14 cellular contexts compared by ENCODE assay signal in genomic region chr10:114073787-114074186, GRCh38. TPM values are rescaled to one million over a fixed set of nuclear protein-coding genes. Genes with fewer than 3 reads are reported as not detected.
DNase-seq lines count a peak whose midpoint lies in the region; ATAC-seq lines count a peak whose summit lies in the region.
"Had no signal": no experiment of that assay in that cellular context is flagged by ENCODE, and none has a peak within 500 bp of the region (broad histone marks: within the 10 kb centered on the region; RNA-seq: fewer than 3 reads in every experiment).

No MANE protein-coding gene starts in this region.

- H3K27ac ChIP-seq in CD8-positive, alpha-beta memory T cell (ENCODE audit: low read depth, low read length), result no peak overlapping the region
- peak overlapping the region; percentile 58 for H3K27ac ChIP-seq in KOPT-K1 (ENCODE audit: low read depth, low read length, poor library complexity, severe bottlenecking)
- H3K27ac ChIP-seq: right lobe of liver had no signal

- H3K36me3 Mint-ChIP-seq in CD8-positive, alpha-beta memory T cell, result peaks cover 0 to 1% (median 0%) of the 10 kb centered on the region in 3 donors

- POLR2A ChIA-PET in CD8-positive, alpha-beta memory T cell (lab: Charles Lee), result no interaction called here

- CTCF ChIA-PET in CD8-positive, alpha-beta memory T cell (lab: Charles Lee), result interaction anchor here (1.2 kb wide), 1 partner anchor 22 kb away, joined by 3 read pairs; no protein-coding TSS in a partner anchor

- peak overlapping the region in 2 of 8 donors; percentile 40 to 72 for H3K27ac Mint-ChIP-seq in CD8-positive, alpha-beta memory T cell

- H3K4me1 ChIP-seq in CD8-positive, alpha-beta memory T cell (ENCODE audit: insufficient read depth, low read length), result peaks cover 9% of the 10 kb centered on the region
- H3K4me1 ChIP-seq: right lobe of liver had no signal

- H3K36me3 ChIP-seq in CD8-positive, alpha-beta memory T cell (ENCODE audit: insufficient read depth, low read length), result no peaks in the 10 kb centered on the region
- no peaks in the 10 kb centered on the region for H3K36me3 ChIP-seq in KOPT-K1 (ENCODE audit: insufficient read depth, low read length)
- H3K36me3 ChIP-seq: right lobe of liver had no signal

- H3K9me3 ChIP-seq in CD8-positive, alpha-beta memory T cell (ENCODE audit: low read length), result no peaks in the 10 kb centered on the region
- H3K9me3 ChIP-seq in KOPT-K1 (ENCODE audit: insufficient read depth, low read length, poor library complexity, severe bottlenecking), result no peaks in the 10 kb centered on the region
- H3K9me3 ChIP-seq: right lobe of liver had no signal

- H3K4me3 Mint-ChIP-seq in CD8-positive, alpha-beta memory T cell, result peak overlapping the region in 1 of 7 donors; percentile 46

- H3K4me3 ChIP-seq in CD8-positive, alpha-beta memory T cell (ENCODE audit: low read length), result no peak overlapping the region
- H3K4me3 ChIP-seq: right lobe of liver had no signal

- intact Hi-C loops in cardiac septum (cut with DNase I) (no loop called here), left cardiac atrium (cut with DNase I) (no loop called here)

- peak in 4 of 5 donors; percentile 15 to 49 (median 17) for DNase-seq in CD8-positive, alpha-beta memory T cell
- DNase-seq in activated gamma-delta T cell treated with Interleukin-2 at 50 U/mL for 16 hours (peak; percentile 31), cardiac septum (ENCODE audit: low spot score) (no peak), cerebellar nuclear complex (lab: John Stamatoyannopoulos, UW) (no peak), NCI-H2196 (lab: John Stamatoyannopoulos, UW; ENCODE audit: unreplicated experiment) (no peak), left cardiac atrium (no peak)
- DNase-seq: hippocampal formation, NCI-H2107, right lobe of liver had no signal

- no peaks in the 10 kb centered on the region for H3K9me3 Mint-ChIP-seq in CD8-positive, alpha-beta memory T cell

- ATAC-seq in GM19035 (IDR thresholded peaks at IDR 0.05; ENCODE audit: unreplicated experiment) (peak; percentile 47), left cardiac atrium (no peak)
- ATAC-seq: activated CD4-positive, CD25-positive, alpha-beta regulatory T cell treated with anti-CD3 and anti-CD28 coated beads, Interleukin-2, amount 50 U/mL, for 24 hours; HCT116; right lobe of liver had no signal

- no peaks in the 10 kb centered on the region for H3K27me3 ChIP-seq in CD8-positive, alpha-beta memory T cell (ENCODE audit: insufficient read depth, low read length, poor library complexity, severe bottlenecking)
- H3K27me3 ChIP-seq: right lobe of liver had no signal

- peaks cover 0 to 4% of the 10 kb centered on the region in 2 donors for H3K27me3 Mint-ChIP-seq in CD8-positive, alpha-beta memory T cell

- peaks cover 14 to 26% (median 14%) of the 10 kb centered on the region in 3 donors for H3K4me1 Mint-ChIP-seq in CD8-positive, alpha-beta memory T cell

RNA-seq across cellular contexts. Expression of gene ADRB1, which starts 30.1 kb away (rescaled TPM):
- under 1 TPM; 0.49 to 0.50 TPM for total RNA-seq in CD8-positive, alpha-beta memory T cell
- polyA plus RNA-seq in CD8-positive, alpha-beta memory T cell, result not detected
- total RNA-seq in cardiac septum (26.4 TPM), left cardiac atrium (10 to 100 TPM; 53.0 to 60.9 TPM)
- total RNA-seq: RPMI7951 had no signal

Comparison
In these comparisons a context has a peak if more than half of its experiments do, and no peak if none do; other contexts are left out.
1. DNase-seq: peak in CD8-positive, alpha-beta memory T cell (4 of 5) and activated gamma-delta T cell treated with Interleukin-2 at 50 U/mL for 16 hours (single experiment); none in cardiac septum (single experiment), cerebellar nuclear complex (0 of 2), NCI-H2196 (single experiment) and left cardiac atrium (single experiment).
2. RNA of gene ADRB1, which starts 30.1 kb away (total RNA-seq): 53.0 to 60.9 TPM in left cardiac atrium and 26.4 TPM in cardiac septum (single experiment); 0.49 to 0.50 TPM in CD8-positive, alpha-beta memory T cell; every median in the first group is over 10 times any median in the second.